In genomic region chr1:215819114-215819513, GRCh38 we compare ENCODE assay signal across 23 cellular contexts.
"Had no signal": no experiment of that assay in that cellular context is flagged by ENCODE, and none has a peak within 500 bp of the region (broad histone marks: within the 10 kb centered on the region; RNA-seq: fewer than 3 reads in every experiment).

No MANE protein-coding gene starts in this region.

- H3K4me1 Mint-ChIP-seq: activated CD4-positive, alpha-beta T cell treated with anti-CD3 and anti-CD28 coated beads, Interleukin-2, amount 10 ng/mL, durations not matched to agents 24 days and 14 days; activated naive CD8-positive, alpha-beta T cell treated with anti-CD3 and anti-CD28 coated beads, Interleukin-2, amount 10 ng/mL, durations not matched to agents 7 days and 5 days; activated T-helper 17 cell treated with anti-CD3 and anti-CD28 coated beads, Interleukin-2, amount 50 U/mL, for 72 hours; central memory CD8-positive, alpha-beta T cell; mesothelial cell of epicardium had no signal

- H3K27me3 Mint-ChIP-seq: activated CD4-positive, alpha-beta T cell treated with anti-CD3 and anti-CD28 coated beads, Interleukin-2, amount 10 ng/mL, durations not matched to agents 24 days and 14 days; activated CD8-positive, alpha-beta T cell treated with anti-CD3 and anti-CD28 coated beads for 36 hours; activated naive CD8-positive, alpha-beta T cell treated with anti-CD3 and anti-CD28 coated beads, Interleukin-2, amount 10 ng/mL, durations not matched to agents 7 days and 5 days; activated T-helper 17 cell treated with anti-CD3 and anti-CD28 coated beads, Interleukin-2, amount 50 U/mL, for 72 hours; central memory CD8-positive, alpha-beta T cell; natural killer cell treated with Interleukin-12 subunit alpha and Interleukin-12 subunit beta and Interleukin-15 and Interleukin-18, amount 100 ng/mL, for 72 hours had no signal

- H3K27ac Mint-ChIP-seq: activated CD4-positive, alpha-beta T cell treated with anti-CD3 and anti-CD28 coated beads, Interleukin-2, amount 10 ng/mL, durations not matched to agents 24 days and 14 days; activated CD8-positive, alpha-beta T cell treated with anti-CD3 and anti-CD28 coated beads for 36 hours; activated naive CD8-positive, alpha-beta T cell treated with anti-CD3 and anti-CD28 coated beads, Interleukin-2, amount 10 ng/mL, durations not matched to agents 7 days and 5 days; activated T-helper 17 cell treated with anti-CD3 and anti-CD28 coated beads, Interleukin-2, amount 50 U/mL, for 72 hours; mesothelial cell of epicardium; natural killer cell treated with Interleukin-12 subunit alpha and Interleukin-12 subunit beta and Interleukin-15 and Interleukin-18, amount 100 ng/mL, for 72 hours had no signal

- DNase-seq: activated CD4-positive, alpha-beta T cell treated with anti-CD3 and anti-CD28 coated beads, Interleukin-2, amount 10 ng/mL, durations not matched to agents 24 days and 14 days; activated CD8-positive, alpha-beta T cell treated with anti-CD3 and anti-CD28 coated beads for 36 hours; activated naive CD4-positive, alpha-beta T cell treated with Interleukin-2 at 50 U/mL for 16 hours; activated naive CD8-positive, alpha-beta T cell treated with anti-CD3 and anti-CD28 coated beads, Interleukin-2, amount 10 ng/mL, durations not matched to agents 7 days and 5 days; activated T-cell treated with anti-CD3 and anti-CD28 coated beads, Interleukin-2, amount 50 U/mL, for 1 hour; anterior cingulate cortex; cortex of kidney; effector CD4-positive, alpha-beta T cell; left cardiac atrium; lower lobe of right lung; posterior cingulate gyrus; sigmoid colon; stimulated activated CD4-positive, alpha-beta T cell treated with anti-CD3 and anti-CD28 coated beads, Interleukin-12 subunit alpha, Interleukin-12 subunit beta, amount 100 ng/mL, for 4 hours; stimulated activated CD4-positive, alpha-beta T cell treated with anti-CD3 and anti-CD28 coated beads, Interleukin-1b, Interleukin-23, amount 100 ng/mL, for 48 hours; stimulated activated CD8-positive, alpha-beta memory T cell treated with anti-CD3 and anti-CD28 coated beads, Interleukin-4, amount 100 ng/mL, for 48 hours; stimulated activated naive CD4-positive, alpha-beta T cell treated with Interleukin-2 at 50 U/mL for 16 hours; T-helper 1 cell; T1000; thyroid gland had no signal

- H3K9me3 Mint-ChIP-seq: activated CD4-positive, alpha-beta T cell treated with anti-CD3 and anti-CD28 coated beads, Interleukin-2, amount 10 ng/mL, durations not matched to agents 24 days and 14 days had no signal

- H3K4me1 ChIP-seq: lower lobe of right lung, sigmoid colon, thyroid gland had no signal

- H3K4me3 ChIP-seq: lower lobe of right lung, sigmoid colon, thyroid gland had no signal

- H3K27me3 ChIP-seq: sigmoid colon, thyroid gland had no signal

- H3K4me3 Mint-ChIP-seq: activated CD4-positive, alpha-beta T cell treated with anti-CD3 and anti-CD28 coated beads, Interleukin-2, amount 10 ng/mL, durations not matched to agents 24 days and 14 days; activated CD8-positive, alpha-beta T cell treated with anti-CD3 and anti-CD28 coated beads for 36 hours; activated naive CD8-positive, alpha-beta T cell treated with anti-CD3 and anti-CD28 coated beads, Interleukin-2, amount 10 ng/mL, durations not matched to agents 7 days and 5 days; activated T-helper 17 cell treated with anti-CD3 and anti-CD28 coated beads, Interleukin-2, amount 50 U/mL, for 72 hours; central memory CD8-positive, alpha-beta T cell; mesothelial cell of epicardium; natural killer cell treated with Interleukin-12 subunit alpha and Interleukin-12 subunit beta and Interleukin-15 and Interleukin-18, amount 100 ng/mL, for 72 hours had no signal

- H3K36me3 ChIP-seq: lower lobe of right lung, sigmoid colon, thyroid gland had no signal

- H3K36me3 Mint-ChIP-seq: activated naive CD8-positive, alpha-beta T cell treated with anti-CD3 and anti-CD28 coated beads, Interleukin-2, amount 10 ng/mL, durations not matched to agents 7 days and 5 days; mesothelial cell of epicardium; natural killer cell treated with Interleukin-12 subunit alpha and Interleukin-12 subunit beta and Interleukin-15 and Interleukin-18, amount 100 ng/mL, for 72 hours had no signal

- H3K9me3 ChIP-seq: lower lobe of right lung, sigmoid colon, thyroid gland had no signal

- ATAC-seq: activated CD8-positive, alpha-beta T cell treated with anti-CD3 and anti-CD28 coated beads for 36 hours; activated T-helper 17 cell treated with anti-CD3 and anti-CD28 coated beads, Interleukin-2, amount 50 U/mL, for 72 hours; left cardiac atrium; lower lobe of right lung; natural killer cell treated with Interleukin-12 subunit alpha and Interleukin-12 subunit beta and Interleukin-15 and Interleukin-18, amount 100 ng/mL, for 72 hours had no signal
